Comparison of ENCODE assay signal across 18 cellular contexts in genomic region chr20:40467014-40467413, GRCh38.
A peak's percentile ranks its signal among the peaks of the same experiment; 100 is the strongest.
DNase-seq lines count a peak whose midpoint lies in the region; ATAC-seq and TF ChIP-seq lines count a peak whose summit lies in the region.
"Had no signal": no experiment of that assay in that cellular context is flagged by ENCODE, and none has a peak within 500 bp of the region (broad histone marks: within the 10 kb centered on the region; RNA-seq: fewer than 3 reads in every experiment).

No MANE protein-coding gene starts in this region.

- no peaks in the 10 kb centered on the region for H3K36me3 Mint-ChIP-seq in dendritic cell treated with granulocyte-macrophage colony-stimulating factor and Interleukin-4, amounts not matched to agents 40 ng/mL and 50 ng/mL, for 4 days (ENCODE audit: low read depth)
- H3K36me3 Mint-ChIP-seq in memory B cell: no peaks in the 10 kb centered on the region

- H3K27ac Mint-ChIP-seq in dendritic cell treated with granulocyte-macrophage colony-stimulating factor and Interleukin-4, amounts not matched to agents 40 ng/mL and 50 ng/mL, for 4 days: peak overlapping the region; percentile 87
- H3K27ac Mint-ChIP-seq in memory B cell: peak overlapping the region; percentile 89

- H3K27ac ChIP-seq in BLaER1 (no peak overlapping the region), HL-60 (replicated peaks) (no peak overlapping the region), hepatocyte (no peak overlapping the region)
- H3K27ac ChIP-seq: PC-9 had no signal

- H3K27me3 ChIP-seq in BLaER1 (no peaks in the 10 kb centered on the region), HL-60 (ENCODE audit: insufficient read depth, poor library complexity, severe bottlenecking) (no peaks in the 10 kb centered on the region), hepatocyte (no peaks in the 10 kb centered on the region), H7 (ENCODE audit: control insufficient read depth, insufficient read depth, low read length) (no peaks in the 10 kb centered on the region)

- H3K27me3 Mint-ChIP-seq in dendritic cell treated with granulocyte-macrophage colony-stimulating factor and Interleukin-4, amounts not matched to agents 40 ng/mL and 50 ng/mL, for 4 days: no peaks in the 10 kb centered on the region
- no peaks in the 10 kb centered on the region for H3K27me3 Mint-ChIP-seq in memory B cell

- intact Hi-C loops in dendritic cell treated with granulocyte-macrophage colony-stimulating factor and Interleukin-4, amounts not matched to agents 40 ng/mL and 50 ng/mL, for 4 days (cut with micrococcal nuclease): loop anchor here (10.0 kb wide), 1 partner anchor 302 kb away; no protein-coding TSS in a partner anchor

- DNase-seq in HL-60 (ENCODE audit: low read depth in 1 of 2, low spot score in 1 of 2) (peak; percentile 31 to 35), memory B cell (ENCODE audit: low spot score in 2 of 2) (no peak), NCI-H146 (lab: John Stamatoyannopoulos, UW) (no peak), hepatocyte (ENCODE audit: low spot score) (no peak), H7 (no peak)
- DNase-seq: C1 segment of cervical spinal cord; Calu3; DND-41; GDM1; NCI-H1436 treated with DMSO at 0.1 percent for 48 hours; NCI-H2227 treated with DMSO at 0.1 percent for 48 hours; NCI-H526; NK-92 treated with Interleukin-12 subunit alpha and Interleukin-12 subunit beta, amount 100 ng/mL, for 24 hours; PC-9 had no signal

- ATAC-seq in memory B cell (ENCODE audit: low read depth) (no peak), HG02852 (IDR thresholded peaks at IDR 0.05; ENCODE audit: unreplicated experiment) (no peak)
- ATAC-seq: SK-N-SH treated with all-trans-retinoic acid at 6 μM for 48 hours had no signal

- no peak overlapping the region for H3K9ac ChIP-seq in BLaER1

- no peak overlapping the region for H2AFZ ChIP-seq in hepatocyte
- H2AFZ ChIP-seq: PC-9 had no signal

- H3K4me2 ChIP-seq in BLaER1 (peak overlapping the region; percentile 77), hepatocyte (no peak overlapping the region)
- H3K4me2 ChIP-seq: PC-9 had no signal

- H3K79me2 ChIP-seq in hepatocyte: no peaks in the 10 kb centered on the region

- H3K4me3 Mint-ChIP-seq in dendritic cell treated with granulocyte-macrophage colony-stimulating factor and Interleukin-4, amounts not matched to agents 40 ng/mL and 50 ng/mL, for 4 days: no peak overlapping the region
- H3K4me3 Mint-ChIP-seq in memory B cell: peak overlapping the region; percentile 47

- peaks cover 11% of the 10 kb centered on the region; the same call in 1 of the 2 replicates for H4K20me1 ChIP-seq in BLaER1
- H4K20me1 ChIP-seq in hepatocyte (ENCODE audit: insufficient read depth, poor library complexity, severe bottlenecking): no peaks in the 10 kb centered on the region

- H3K9me2 ChIP-seq in hepatocyte (replicated peaks; ENCODE audit: insufficient read depth): no peaks in the 10 kb centered on the region

- WGBS in hepatocyte (ENCODE audit: low lambda C conversion rate, missing lambda C conversion rate): 84% methylated on average over 3 of the region's 3 CpGs

- TF ChIP-seq CTCF in HL-60 (IDR thresholded peaks at IDR 0.05; ENCODE audit: insufficient read depth, low read length) (no peak), hepatocyte (IDR thresholded peaks at IDR 0.05; ENCODE audit: poor library complexity) (no peak)

- H3K4me1 ChIP-seq in BLaER1 (peaks cover 44% of the 10 kb centered on the region), hepatocyte (ENCODE audit: insufficient read depth) (no peaks in the 10 kb centered on the region)

- H3K36me3 ChIP-seq in BLaER1: no peaks in the 10 kb centered on the region
- H3K36me3 ChIP-seq in hepatocyte (replicated peaks; ENCODE audit: insufficient read depth, low read depth): no peaks in the 10 kb centered on the region
- no peaks in the 10 kb centered on the region for H3K36me3 ChIP-seq in H7 (replicated peaks; ENCODE audit: control insufficient read depth, insufficient read depth, low read length)

- no peak overlapping the region for H3K4me3 ChIP-seq in BLaER1
- no peak overlapping the region for H3K4me3 ChIP-seq in HL-60 (replicated peaks; ENCODE audit: insufficient read depth, low read length)
- H3K4me3 ChIP-seq in hepatocyte: no peak overlapping the region
- no peak overlapping the region for H3K4me3 ChIP-seq in H7 (ENCODE audit: insufficient read depth, low read depth, low read length)
- H3K4me3 ChIP-seq: PC-9 had no signal

- H3K4me1 Mint-ChIP-seq in dendritic cell treated with granulocyte-macrophage colony-stimulating factor and Interleukin-4, amounts not matched to agents 40 ng/mL and 50 ng/mL, for 4 days (ENCODE audit: low read depth): peaks cover 97% of the 10 kb centered on the region
- H3K4me1 Mint-ChIP-seq in memory B cell: peaks cover 25% of the 10 kb centered on the region

- no peaks in the 10 kb centered on the region for H3K9me3 ChIP-seq in BLaER1
- H3K9me3 ChIP-seq in hepatocyte (ENCODE audit: low read depth): no peaks in the 10 kb centered on the region

- no peaks in the 10 kb centered on the region for H3K9me3 Mint-ChIP-seq in dendritic cell treated with granulocyte-macrophage colony-stimulating factor and Interleukin-4, amounts not matched to agents 40 ng/mL and 50 ng/mL, for 4 days
- H3K9me3 Mint-ChIP-seq in memory B cell: no peaks in the 10 kb centered on the region

Comparison
In these comparisons a context has a peak if more than half of its experiments do, and no peak if none do; other contexts are left out.
1. DNase-seq: peak in HL-60 (2 of 2); none in memory B cell (0 of 2), NCI-H146 (single experiment), hepatocyte (single experiment) and H7 (single experiment).